8 cellular contexts compared by ENCODE assay signal in genomic region chr18:56702946-56703345, GRCh38. TPM values are rescaled to one million over a fixed set of nuclear protein-coding genes. Genes with fewer than 3 reads are reported as not detected.
A peak's percentile ranks its signal among the peaks of the same experiment; 100 is the strongest.
DNase-seq lines count a peak whose midpoint lies in the region; ATAC-seq and TF ChIP-seq lines count a peak whose summit lies in the region.

No MANE protein-coding gene starts in this region.

- H3K36me3 Mint-ChIP-seq in neural crest cell (ENCODE audit: low read depth), result no peaks in the 10 kb centered on the region

- no peak overlapping the region for H3K27ac Mint-ChIP-seq in neural crest cell (ENCODE audit: unreplicated experiment)

- DNase-seq in SIG-M5 treated with dmso at 0.1 percent for 504 hours (lab: John Stamatoyannopoulos, UW; ENCODE audit: unreplicated experiment) (peak; percentile 31), SIG-M5 (lab: John Stamatoyannopoulos, UW) (no peak), NT2/D1 (ENCODE audit: low read depth, low spot score) (peak; percentile 3), dorsolateral prefrontal cortex (no peak), neural crest cell (ENCODE audit: low read depth, low spot score) (peak; percentile 40), activated T-cell treated with anti-CD3 and anti-CD28 coated beads for 4 hours (no peak)
- DNase-seq in effector memory CD4-positive, alpha-beta T cell, result no peak

- H3K4me3 Mint-ChIP-seq in neural crest cell, result no peak overlapping the region

- no peaks in the 10 kb centered on the region for H3K27me3 Mint-ChIP-seq in neural crest cell (ENCODE audit: low read depth)

- ATAC-seq in HG02798 (IDR thresholded peaks at IDR 0.05; ENCODE audit: poor library complexity, unreplicated experiment), result peak; percentile 50

- H3K4me1 ChIP-seq in NT2/D1 (ENCODE audit: insufficient read depth, insufficient read length), result no peaks in the 10 kb centered on the region
- H3K4me1 ChIP-seq in effector memory CD4-positive, alpha-beta T cell (ENCODE audit: control insufficient read depth, insufficient read depth, low read length, poor library complexity, severe bottlenecking), result no peaks in the 10 kb centered on the region

- no peaks in the 10 kb centered on the region for H3K9me3 Mint-ChIP-seq in neural crest cell

- H3K4me3 ChIP-seq in NT2/D1 (ENCODE audit: insufficient read length, low read depth) (no peak overlapping the region), dorsolateral prefrontal cortex (no peak overlapping the region)
- no peak overlapping the region for H3K4me3 ChIP-seq in effector memory CD4-positive, alpha-beta T cell (ENCODE audit: insufficient read depth, low read depth, low read length, poor library complexity, severe bottlenecking)

- TF ChIP-seq CTCF in dorsolateral prefrontal cortex (IDR thresholded peaks at IDR 0.05 in 54 of 56, conservative IDR thresholded peaks at IDR 0.05 in 2 of 56; ENCODE audit: low read depth in 1 of 56, partially characterized antibody in 56 of 56) (peak in 55 of 56 donors; percentile 23 to 72 (median 54)), neural crest cell (conservative IDR thresholded peaks at IDR 0.05) (peak; percentile 70)

- intact Hi-C loops in dorsolateral prefrontal cortex (cut with DNase I), result loop anchor here in 1 of 2 donors (10.0 kb wide), 1 partner anchor 58 kb away; no protein-coding TSS in a partner anchor

- peak overlapping the region in 1 of 59 donors; percentile 2 for H3K27ac ChIP-seq in dorsolateral prefrontal cortex
- no peak overlapping the region for H3K27ac ChIP-seq in effector memory CD4-positive, alpha-beta T cell (ENCODE audit: insufficient read depth, low read length, poor library complexity, severe bottlenecking)

- no peaks in the 10 kb centered on the region for H3K4me1 Mint-ChIP-seq in neural crest cell

- H3K9me3 ChIP-seq in NT2/D1 (ENCODE audit: insufficient read depth, low read length), result no peaks in the 10 kb centered on the region
- no peaks in the 10 kb centered on the region for H3K9me3 ChIP-seq in effector memory CD4-positive, alpha-beta T cell (ENCODE audit: control insufficient read depth, low read length)

- H3K36me3 ChIP-seq in NT2/D1 (ENCODE audit: insufficient read depth, insufficient read length, low read length), result no peaks in the 10 kb centered on the region
- no peaks in the 10 kb centered on the region for H3K36me3 ChIP-seq in effector memory CD4-positive, alpha-beta T cell (ENCODE audit: control insufficient read depth, insufficient read depth, low read length)

- H3K9ac ChIP-seq in NT2/D1 (ENCODE audit: insufficient read length, low read depth), result no peak overlapping the region

- no peaks in the 10 kb centered on the region for H3K27me3 ChIP-seq in NT2/D1 (ENCODE audit: insufficient read depth, insufficient read length)
- H3K27me3 ChIP-seq in dorsolateral prefrontal cortex, result no peaks in the 10 kb centered on the region
- H3K27me3 ChIP-seq in effector memory CD4-positive, alpha-beta T cell (replicated peaks; ENCODE audit: control insufficient read depth, insufficient read depth, low read length, poor library complexity, severe bottlenecking), result no peaks in the 10 kb centered on the region

RNA-seq across cellular contexts. Expression of gene WDR7, which starts 51.8 kb away (rescaled TPM):
- total RNA-seq in dorsolateral prefrontal cortex, result 100 to 1,000 TPM; 101 to 199 (median 153) TPM
- 15.9 and 17.3 TPM in 2 replicates for total RNA-seq in neural crest cell

Comparison
In these comparisons a context has a peak if more than half of its experiments do, and no peak if none do; other contexts are left out.
1. DNase-seq: peak in SIG-M5 treated with dmso at 0.1 percent for 504 hours (single experiment), NT2/D1 (single experiment) and neural crest cell (single experiment); none in SIG-M5 (single experiment), dorsolateral prefrontal cortex (0 of 10), activated T-cell treated with anti-CD3 and anti-CD28 coated beads for 4 hours (single experiment) and effector memory CD4-positive, alpha-beta T cell (0 of 3).